In the genomic region with DNA sequence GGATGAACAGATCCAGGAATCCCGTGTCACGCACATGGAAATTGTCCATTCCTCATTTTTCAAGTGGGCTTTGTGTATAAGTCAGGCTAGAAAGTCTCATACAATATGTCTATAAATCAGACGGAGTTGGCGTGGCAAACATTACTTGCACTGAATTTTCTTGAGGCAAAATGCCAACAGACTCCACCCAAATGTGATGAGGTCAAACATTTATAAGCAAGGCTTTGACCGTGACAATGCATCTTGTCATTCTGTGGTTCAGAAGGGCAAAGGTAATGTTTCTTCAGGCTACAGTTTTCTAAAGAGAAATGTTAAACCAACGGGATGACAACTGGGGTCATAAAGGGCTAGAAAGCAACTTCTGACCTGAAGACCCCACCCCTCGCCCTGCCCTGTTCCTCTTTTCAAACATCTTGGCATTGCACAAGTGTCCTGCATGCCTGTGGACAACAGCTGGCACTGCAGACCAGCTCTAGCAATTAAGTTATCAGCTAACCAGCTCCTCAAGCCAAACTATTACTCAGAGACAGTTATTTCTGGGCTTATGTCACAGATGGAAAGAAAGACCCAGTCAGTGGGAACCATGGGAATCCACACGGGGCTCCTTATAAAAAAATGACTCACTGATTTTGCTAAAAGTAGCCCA, we compare ENCODE assay signal across 9 cellular contexts. TPM values are rescaled to one million over a fixed set of nuclear protein-coding genes. Genes with fewer than 3 reads are reported as not detected.
DNase-seq lines count a peak whose midpoint lies in the region; TF ChIP-seq lines count a peak whose summit lies in the region.
"Had no signal": no experiment of that assay in that cellular context is flagged by ENCODE, and none has a peak within 500 bp of the region (broad histone marks: within the 10 kb centered on the region; RNA-seq: fewer than 3 reads in every experiment).

No MANE protein-coding gene starts in this region.

- H3K36me3 ChIP-seq in MM.1S (replicated peaks; ENCODE audit: insufficient read depth, low read length): no peaks in the 10 kb centered on the region

- no peak overlapping the region for H2AFZ ChIP-seq in MM.1S (ENCODE audit: low read length)
- H2AFZ ChIP-seq: parathyroid adenoma had no signal

- no peak overlapping the region for H3K4me3 ChIP-seq in fibroblast of pulmonary artery (replicated peaks; ENCODE audit: low read depth, low read length)
- no peak overlapping the region for H3K4me3 ChIP-seq in MM.1S (ENCODE audit: low read length)

- H3K79me2 ChIP-seq in MM.1S (ENCODE audit: low read length): peaks cover 3% of the 10 kb centered on the region; the same call in 1 of the 2 replicates
- H3K79me2 ChIP-seq: parathyroid adenoma had no signal

- H4K20me1 ChIP-seq in MM.1S (ENCODE audit: insufficient read depth, low read length): no peaks in the 10 kb centered on the region

- no peaks in the 10 kb centered on the region for H3K27me3 ChIP-seq in MM.1S (replicated peaks; ENCODE audit: insufficient read depth, low read length)

- no peak overlapping the region for H3K4me2 ChIP-seq in MM.1S (ENCODE audit: low read depth, low read length)

- H3K9me2 ChIP-seq in MM.1S (replicated peaks; ENCODE audit: insufficient read depth, low read length): no peaks in the 10 kb centered on the region

- DNase-seq in EL: peak; percentile 95
- DNase-seq in SK-MEL-5 (ENCODE audit: low read depth, low spot score): peak; percentile 55
- peak; percentile 94 for DNase-seq in fibroblast of pulmonary artery (ENCODE audit: low read depth)
- DNase-seq in renal cortical epithelial cell (ENCODE audit: low read depth): peak; percentile 95
- no peak for DNase-seq in NCI-H1048 (lab: John Stamatoyannopoulos, UW)
- no peak for DNase-seq in activated CD8-positive, alpha-beta memory T cell treated with anti-CD3 and anti-CD28 coated beads, Interleukin-2, amount 50 U/mL, for 48 hours
- DNase-seq in MM.1S: no peak
- no peak for DNase-seq in NCI-H187 treated with DMSO at 0.1 percent for 48 hours (lab: John Stamatoyannopoulos, UW)

- no peaks in the 10 kb centered on the region for H3K9me3 ChIP-seq in MM.1S (replicated peaks; ENCODE audit: insufficient read depth, low read length)

- H3K4me1 ChIP-seq in MM.1S (ENCODE audit: low read length): peaks cover 10% of the 10 kb centered on the region
- H3K4me1 ChIP-seq: parathyroid adenoma had no signal

- peaks cover 4% of the 10 kb centered on the region; the same call in 1 of the 2 replicates for H3F3A ChIP-seq in MM.1S (ENCODE audit: insufficient read depth, low read length)

- H3K9ac ChIP-seq in MM.1S (ENCODE audit: low read length): no peak overlapping the region
- H3K9ac ChIP-seq: parathyroid adenoma had no signal

- in situ Hi-C loops in SK-MEL-5 (cut with HindIII; ENCODE audit: low pct_unique_long_range_greater_than_20kb, low sequenced_read_pairs): no loop called here

- TF ChIP-seq CTCF in fibroblast of pulmonary artery (IDR thresholded peaks at IDR 0.05; ENCODE audit: low read length, missing control alignments) (peak; percentile 45), MM.1S (IDR thresholded peaks at IDR 0.05; ENCODE audit: low read length) (no peak)

- no peak overlapping the region for H3K27ac ChIP-seq in MM.1S (ENCODE audit: low read length)

RNA-seq across cellular contexts. Expression of a gene that starts 36.5 kb away (rescaled TPM):
- under 0.01 and 0.03 TPM in 2 replicates for total RNA-seq in SK-MEL-5 (2014; rRNA removed; shearing (Covaris generic))
- 0.02 TPM in 1 of 2 replicates, not detected in the other for polyA plus RNA-seq in SK-MEL-5 (2015; cell fraction: cytosol; rRNA removed)
- 0.33 TPM in 1 of 2 replicates, not detected in the other for polyA plus RNA-seq in SK-MEL-5 (2015; cell fraction: nucleus; rRNA removed)
- total RNA-seq in renal cortical epithelial cell: 0.35 and 2.5 TPM in 2 replicates

RNA-seq across cellular contexts. Expression of a gene that starts 42.0 kb away (rescaled TPM):
- 4.9 and 5.7 TPM in 2 replicates for total RNA-seq in SK-MEL-5 (2014; rRNA removed; shearing (Covaris generic))
- polyA plus RNA-seq in SK-MEL-5 (2015; cell fraction: cytosol; rRNA removed): 11.5 and 14.3 TPM in 2 replicates
- polyA plus RNA-seq in SK-MEL-5 (2015; cell fraction: nucleus; rRNA removed): 1.7 and 2.2 TPM in 2 replicates
- 55.9 and 57.1 TPM in 2 replicates for total RNA-seq in renal cortical epithelial cell

Comparison
In these comparisons a context has a peak if more than half of its experiments do, and no peak if none do; other contexts are left out.
1. DNase-seq: peak in EL (single experiment), SK-MEL-5 (single experiment), fibroblast of pulmonary artery (single experiment) and renal cortical epithelial cell (single experiment); none in NCI-H1048 (single experiment), activated CD8-positive, alpha-beta memory T cell treated with anti-CD3 and anti-CD28 coated beads, Interleukin-2, amount 50 U/mL, for 48 hours (single experiment), MM.1S (single experiment) and NCI-H187 treated with DMSO at 0.1 percent for 48 hours (single experiment).